In genomic region chr17:28029033-28029432, GRCh38 we compare ENCODE assay signal across 1 cellular context.
A peak's percentile ranks its signal among the peaks of the same experiment; 100 is the strongest.
TF ChIP-seq lines count a peak whose summit lies in the region.

No MANE protein-coding gene starts in this region.

TF ChIP-seq in K562, 482 proteins besides CTCF, POLR2A, EP300 and RAD21 (continued from another document and continues in another):
- TF ChIP-seq BRF2 (IDR thresholded peaks at IDR 0.05; ENCODE audit: borderline replicate concordance, insufficient read depth, insufficient read length) = no peak
- no peak for TF ChIP-seq ZSCAN29 (IDR thresholded peaks at IDR 0.05)
- no peak for TF ChIP-seq YBX1 (IDR thresholded peaks at IDR 0.05)
- TF ChIP-seq SIN3A (IDR thresholded peaks at IDR 0.05; ENCODE audit: borderline replicate concordance in 2 of 2, control insufficient read depth in 1 of 2, low read depth in 2 of 2, low read length in 2 of 2) = no peak
- TF ChIP-seq ZNF398 (CRISPR knock-in tag; IDR thresholded peaks at IDR 0.05) = no peak
- TF ChIP-seq CTBP1 (IDR thresholded peaks at IDR 0.05; ENCODE audit: borderline replicate concordance) = peak; percentile 52; the same call in 1 of the 2 replicates
- TF ChIP-seq ZFX (CRISPR knock-in tag; IDR thresholded peaks at IDR 0.05) = no peak
- no peak for TF ChIP-seq DEAF1 (CRISPR knock-in tag; IDR thresholded peaks at IDR 0.05)
- peak; percentile 54; the same call in 1 of the 2 replicates for TF ChIP-seq C11orf30 (IDR thresholded peaks at IDR 0.05; ENCODE audit: low read depth)
- no peak for TF ChIP-seq ATF1 (CRISPR knock-in tag; IDR thresholded peaks at IDR 0.05)
- TF ChIP-seq ATF1 (tag; IDR thresholded peaks at IDR 0.05) = 0 out of 2 replicates have a peak, but pooled peaks have one; percentile 35
- no peak for TF ChIP-seq CREB1 (IDR thresholded peaks at IDR 0.05)
- TF ChIP-seq CREB1 (CRISPR knock-in tag; IDR thresholded peaks at IDR 0.05) = no peak
- no peak for TF ChIP-seq ZNF717 (CRISPR knock-in tag; IDR thresholded peaks at IDR 0.05)
- no peak for TF ChIP-seq CC2D1A (IDR thresholded peaks at IDR 0.05)
- no peak for TF ChIP-seq ZNF408 (CRISPR knock-in tag; IDR thresholded peaks at IDR 0.05; ENCODE audit: low read depth)
- 0 out of 2 replicates have a peak, but pooled peaks have one; percentile 39 for TF ChIP-seq SMAD4 (CRISPR knock-in tag; conservative IDR thresholded peaks at IDR 0.05)
- peak; percentile 66 for TF ChIP-seq MAFG (tag; conservative IDR thresholded peaks at IDR 0.05)
- no peak for TF ChIP-seq RBM17 (IDR thresholded peaks at IDR 0.05; ENCODE audit: borderline replicate concordance, low read depth, low read length)
- TF ChIP-seq ZBTB34 (CRISPR knock-in tag; IDR thresholded peaks at IDR 0.05) = no peak
- peak; percentile 73 for TF ChIP-seq NFE2 (IDR thresholded peaks at IDR 0.05; ENCODE audit: low read depth)
- no peak for TF ChIP-seq NONO (IDR thresholded peaks at IDR 0.05; ENCODE audit: low read depth in 2 of 2, low read length in 1 of 2)
- no peak for TF ChIP-seq MEF2A (IDR thresholded peaks at IDR 0.05; ENCODE audit: control insufficient read depth, low read depth, low read length)
- TF ChIP-seq MEF2D (tag; conservative IDR thresholded peaks at IDR 0.05; ENCODE audit: low read depth) = no peak
- TF ChIP-seq ZNF655 (CRISPR knock-in tag; IDR thresholded peaks at IDR 0.05) = no peak
- TF ChIP-seq MYBL2 (IDR thresholded peaks at IDR 0.05; ENCODE audit: low read depth) = no peak
- no peak for TF ChIP-seq MYBL2 (CRISPR knock-in tag; IDR thresholded peaks at IDR 0.05; ENCODE audit: borderline replicate concordance)
- no peak for TF ChIP-seq RFX7 (CRISPR knock-in tag; IDR thresholded peaks at IDR 0.05)
- TF ChIP-seq MTA2 (IDR thresholded peaks at IDR 0.05; ENCODE audit: low read depth) = peak; percentile 30
- TF ChIP-seq PKNOX1 (IDR thresholded peaks at IDR 0.05) = peak; percentile 72
- TF ChIP-seq DLX4 (CRISPR knock-in tag; IDR thresholded peaks at IDR 0.05) = no peak
- TF ChIP-seq TEAD4 (IDR thresholded peaks at IDR 0.05; ENCODE audit: low read length) = peak; percentile 39; the same call in 1 of the 2 replicates
- no peak for TF ChIP-seq TEAD4 (CRISPR knock-in tag; IDR thresholded peaks at IDR 0.05; ENCODE audit: borderline replicate concordance)
- TF ChIP-seq ZNF384 (IDR thresholded peaks at IDR 0.05; ENCODE audit: low read depth, low read length) = peak; percentile 50; the same call in 1 of the 2 replicates
- TF ChIP-seq ZNF133 (CRISPR knock-in tag; IDR thresholded peaks at IDR 0.05) = no peak
- no peak for TF ChIP-seq CHD4 (IDR thresholded peaks at IDR 0.05; ENCODE audit: insufficient read depth, insufficient replicate concordance, low read depth, low read length, poor library complexity, severe bottlenecking)
- TF ChIP-seq SMARCE1 (IDR thresholded peaks at IDR 0.05) = 0 out of 2 replicates have a peak, but pooled peaks have one; percentile 34
- peak; percentile 13; the same call in 1 of the 2 replicates for TF ChIP-seq MAFK (IDR thresholded peaks at IDR 0.05; ENCODE audit: low read length)
- TF ChIP-seq ARID1B (IDR thresholded peaks at IDR 0.05) = peak; percentile 76
- peak; percentile 53 for TF ChIP-seq TAL1 (IDR thresholded peaks at IDR 0.05)
- no peak for TF ChIP-seq ZNF224 (CRISPR knock-in tag; IDR thresholded peaks at IDR 0.05)
- no peak for TF ChIP-seq RBM22 (IDR thresholded peaks at IDR 0.05; ENCODE audit: low read depth, low read length, poor library complexity, severe bottlenecking)
- no peak for TF ChIP-seq ZBTB26 (CRISPR knock-in tag; IDR thresholded peaks at IDR 0.05)
- no peak for TF ChIP-seq SLC30A9 (CRISPR knock-in tag; IDR thresholded peaks at IDR 0.05)
- no peak for TF ChIP-seq HNRNPH1 (optimal IDR thresholded peaks at IDR 0.05; ENCODE audit: low read depth, low read length)
- no peak for TF ChIP-seq SRSF9 (IDR thresholded peaks at IDR 0.05; ENCODE audit: borderline replicate concordance, low read depth, low read length)
- TF ChIP-seq MEIS2 (IDR thresholded peaks at IDR 0.05; ENCODE audit: partially characterized antibody) = peak; percentile 52
- no peak for TF ChIP-seq GMEB1 (CRISPR knock-in tag; IDR thresholded peaks at IDR 0.05)
- no peak for TF ChIP-seq SETDB1 (IDR thresholded peaks at IDR 0.05; ENCODE audit: low read length)
- peak; percentile 38; the same call in 1 of the 2 replicates for TF ChIP-seq NCOR1 (IDR thresholded peaks at IDR 0.05)
- 0 out of 2 replicates have a peak, but pooled peaks have one; percentile 22 for TF ChIP-seq L3MBTL2 (IDR thresholded peaks at IDR 0.05)
- no peak for TF ChIP-seq ZNF785 (CRISPR knock-in tag; IDR thresholded peaks at IDR 0.05)
- TF ChIP-seq ZNF282 (CRISPR knock-in tag; IDR thresholded peaks at IDR 0.05) = no peak
- TF ChIP-seq EZH2 (IDR thresholded peaks at IDR 0.05; ENCODE audit: borderline replicate concordance, low read depth, low read length) = no peak
- TF ChIP-seq TFAP4 (CRISPR knock-in tag; IDR thresholded peaks at IDR 0.05; ENCODE audit: borderline replicate concordance) = no peak
- TF ChIP-seq ZNF280B (CRISPR knock-in tag; IDR thresholded peaks at IDR 0.05) = no peak
- TF ChIP-seq SRSF1 (IDR thresholded peaks at IDR 0.05; ENCODE audit: low read depth, low read length) = no peak
- peak; percentile 30 for TF ChIP-seq SMARCB1 (IDR thresholded peaks at IDR 0.05; ENCODE audit: insufficient read length, low read depth)
